25 cellular contexts compared by ENCODE assay signal in the genomic region with DNA sequence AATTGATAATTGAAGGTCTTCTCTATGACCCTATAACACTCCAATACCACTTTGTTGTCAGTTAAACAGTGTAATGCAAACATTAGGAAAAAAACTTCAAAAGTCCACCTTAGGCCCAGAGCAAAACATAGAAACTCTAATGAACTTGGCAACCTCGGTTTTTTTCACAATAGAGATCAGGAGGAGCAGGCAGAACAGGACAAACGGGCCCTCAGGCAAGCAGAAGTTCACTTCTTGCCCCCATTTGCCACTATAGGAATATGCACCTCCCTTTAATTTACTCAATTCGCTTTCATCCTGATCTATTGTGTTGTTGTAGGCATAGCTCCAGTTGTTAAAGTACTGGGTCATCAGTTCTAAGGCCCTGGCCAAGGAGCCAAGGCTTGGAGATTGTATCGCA.
"Had no signal": no experiment of that assay in that cellular context is flagged by ENCODE, and none has a peak within 500 bp of the region (broad histone marks: within the 10 kb centered on the region; RNA-seq: fewer than 3 reads in every experiment).

No MANE protein-coding gene starts in this region.

- H3K36me3 Mint-ChIP-seq: natural killer cell treated with Interleukin-12 subunit alpha and Interleukin-12 subunit beta and Interleukin-15 and Interleukin-18, amount 100 ng/mL, for 72 hours had no signal

- H3K27me3 ChIP-seq: suprapubic skin, tibial artery, uterus had no signal

- H3K27me3 Mint-ChIP-seq: natural killer cell treated with Interleukin-12 subunit alpha and Interleukin-12 subunit beta and Interleukin-15 and Interleukin-18, amount 100 ng/mL, for 72 hours had no signal

- FAIRE-seq: astrocyte, endothelial cell of umbilical vein, frontal cortex, islet of Langerhans had no signal

- H3K27ac Mint-ChIP-seq: natural killer cell treated with Interleukin-12 subunit alpha and Interleukin-12 subunit beta and Interleukin-15 and Interleukin-18, amount 100 ng/mL, for 72 hours had no signal

- H3K9me3 ChIP-seq: mucosa of descending colon, suprapubic skin, tibial artery, uterus had no signal

- ATAC-seq: mucosa of descending colon; natural killer cell treated with Interleukin-12 subunit alpha and Interleukin-12 subunit beta and Interleukin-15 and Interleukin-18, amount 100 ng/mL, for 72 hours had no signal

- H3K4me3 Mint-ChIP-seq: natural killer cell treated with Interleukin-12 subunit alpha and Interleukin-12 subunit beta and Interleukin-15 and Interleukin-18, amount 100 ng/mL, for 72 hours had no signal

- H3K36me3 ChIP-seq: uterus had no signal

- H3K27ac ChIP-seq: left ventricle myocardium inferior, suprapubic skin, tibial artery, uterus had no signal

- DNase-seq: activated CD4-positive, alpha-beta T cell treated with anti-CD3 and anti-CD28 coated beads for 4 hours; activated CD4-positive, alpha-beta T cell treated with anti-CD3 and anti-CD28 coated beads, Interleukin-2, amount 50 U/mL, for 48 hours; activated CD8-positive, alpha-beta memory T cell treated with anti-CD3 and anti-CD28 coated beads for 24 hours; activated gamma-delta T cell treated with Interleukin-2 at 50 U/mL for 16 hours; activated naive CD4-positive, alpha-beta T cell treated with anti-CD3 and anti-CD28 coated beads, Interleukin-2, amount 50 U/mL, for 16 hours; amniotic stem cell; central memory CD4-positive, alpha-beta T cell; left ventricle myocardium inferior; mesendoderm; mucosa of descending colon; posterior cingulate gyrus; retina; stimulated activated CD4-positive, alpha-beta T cell treated with anti-CD3 and anti-CD28 coated beads, Interleukin-15, amount 100 ng/mL, for 24 hours; stimulated activated CD4-positive, alpha-beta T cell treated with anti-CD3 and anti-CD28 coated beads, Interleukin-2, amount 100 ng/mL, for 24 hours; stimulated activated naive CD4-positive, alpha-beta T cell; T-helper 1 cell; tibial artery; uterus had no signal

- H3K4me3 ChIP-seq: left ventricle myocardium inferior, lung, mucosa of descending colon, suprapubic skin, tibial artery, uterus had no signal
